In genomic region chr6:111873178-111874029, GRCh38 we compare ENCODE assay signal across 1 cellular context.
TF ChIP-seq lines count a peak whose summit lies in the region.

TSS of gene FYN (minus strand) at chr6:111873452. CDS start at chr6:111720051, 153,401 bp downstream.

TF ChIP-seq in H1, 55 proteins besides CTCF, POLR2A, EP300 and RAD21:
- TF ChIP-seq SP4 (IDR thresholded peaks at IDR 0.05; ENCODE audit: low read length), result peak; percentile 96
- TF ChIP-seq, protein P1, sequence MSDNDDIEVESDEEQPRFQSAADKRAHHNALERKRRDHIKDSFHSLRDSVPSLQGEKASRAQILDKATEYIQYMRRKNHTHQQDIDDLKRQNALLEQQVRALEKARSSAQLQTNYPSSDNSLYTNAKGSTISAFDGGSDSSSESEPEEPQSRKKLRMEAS (IDR thresholded peaks at IDR 0.05), result no peak
- peak; percentile 85 for TF ChIP-seq SP2 (IDR thresholded peaks at IDR 0.05; ENCODE audit: low read length)
- peak; percentile 57 for TF ChIP-seq TBP (IDR thresholded peaks at IDR 0.05; ENCODE audit: low read depth, low read length)
- TF ChIP-seq TAF1 (IDR thresholded peaks at IDR 0.05; ENCODE audit: low read depth, low read length), result peak; percentile 14; the same call in 1 of the 2 replicates
- TF ChIP-seq PHF8 (conservative IDR thresholded peaks at IDR 0.05; ENCODE audit: low read depth, low read length), result 0 out of 2 replicates have a peak, but pooled peaks have one; percentile 2
- TF ChIP-seq YY1 (IDR thresholded peaks at IDR 0.05; ENCODE audit: low read depth, low read length), result no peak
- 0 out of 4 replicates have a peak, but pooled peaks have one; percentile 6 to 36 for TF ChIP-seq HDAC2 (IDR thresholded peaks at IDR 0.05; ENCODE audit: borderline replicate concordance in 1 of 2, low read depth in 2 of 2, low read length in 2 of 2)
- no peak for TF ChIP-seq KDM1A (IDR thresholded peaks at IDR 0.05; ENCODE audit: borderline replicate concordance, low read length)
- TF ChIP-seq SIN3A (conservative IDR thresholded peaks at IDR 0.05 in 1 of 2, IDR thresholded peaks at IDR 0.05 in 1 of 2; ENCODE audit: low read depth in 1 of 2, low read length in 2 of 2), result peak; percentile 71 to 85; a peak in 3 of 4 replicates
- no peak; the same call in 1 of the 2 replicates for TF ChIP-seq TEAD4 (IDR thresholded peaks at IDR 0.05; ENCODE audit: low read depth, low read length)
- TF ChIP-seq CEBPB (IDR thresholded peaks at IDR 0.05; ENCODE audit: low read depth, low read length), result peak; percentile 92
- no peak for TF ChIP-seq JUN (IDR thresholded peaks at IDR 0.05; ENCODE audit: low read depth, low read length)
- TF ChIP-seq SP1 (IDR thresholded peaks at IDR 0.05; ENCODE audit: low read depth, low read length), result peak; percentile 96
- TF ChIP-seq POLR2AphosphoS5 (IDR thresholded peaks at IDR 0.05; ENCODE audit: low read depth, low read length), result peak; percentile 49; the same call in 1 of the 2 replicates
- TF ChIP-seq RBBP5 (IDR thresholded peaks at IDR 0.05; ENCODE audit: borderline replicate concordance, low read depth, low read length), result no peak
- TF ChIP-seq EZH2 (IDR thresholded peaks at IDR 0.05; ENCODE audit: low read depth, low read length, severe bottlenecking), result no peak
- TF ChIP-seq SAP30 (IDR thresholded peaks at IDR 0.05; ENCODE audit: insufficient read depth, insufficient replicate concordance, low read length), result peak; percentile 37
- TF ChIP-seq EGR1 (IDR thresholded peaks at IDR 0.05; ENCODE audit: borderline replicate concordance, low read depth, low read length), result peak; percentile 77; the same call in 1 of the 2 replicates
- peak; percentile 88 for TF ChIP-seq CREB1 (IDR thresholded peaks at IDR 0.05)
- TF ChIP-seq ASH2L (IDR thresholded peaks at IDR 0.05; ENCODE audit: low read length), result peak; percentile 53
- TF ChIP-seq CHD2 (IDR thresholded peaks at IDR 0.05; ENCODE audit: low read length), result peak; percentile 91
- no peak for TF ChIP-seq TAF7 (optimal IDR thresholded peaks at IDR 0.05; ENCODE audit: borderline replicate concordance, low read depth, low read length)
